ENCODE assay signal across 13 cellular contexts in genomic region chr20:37941332-37941731, GRCh38. TPM values are rescaled to one million over a fixed set of nuclear protein-coding genes. Genes with fewer than 3 reads are reported as not detected.
DNase-seq lines count a peak whose midpoint lies in the region; ATAC-seq, FAIRE-seq and TF ChIP-seq lines count a peak whose summit lies in the region.
"Had no signal": no experiment of that assay in that cellular context is flagged by ENCODE, and none has a peak within 500 bp of the region (broad histone marks: within the 10 kb centered on the region; RNA-seq: fewer than 3 reads in every experiment).

No MANE protein-coding gene starts in this region.

- no peak overlapping the region for H3K27ac Mint-ChIP-seq in chondrocyte (ENCODE audit: unreplicated experiment)
- H3K27ac Mint-ChIP-seq: activated CD4-positive, alpha-beta T cell treated with anti-CD3 and anti-CD28 coated beads for 36 hours; naive thymus-derived CD8-positive, alpha-beta T cell had no signal

- no peaks in the 10 kb centered on the region for H3K27me3 Mint-ChIP-seq in chondrocyte (ENCODE audit: low read depth)
- H3K27me3 Mint-ChIP-seq: activated CD4-positive, alpha-beta T cell treated with anti-CD3 and anti-CD28 coated beads for 36 hours had no signal

- TF ChIP-seq CTCF in GM10266 (IDR thresholded peaks at IDR 0.05; ENCODE audit: control insufficient read depth, insufficient read depth, low read depth, missing control alignments) (peak; percentile 19), chondrocyte (IDR thresholded peaks at IDR 0.05) (peak; percentile 46), omental fat pad (IDR thresholded peaks at IDR 0.05) (no peak)

- DNase-seq in GM10266 (ENCODE audit: extremely low spot score) (no peak), HuH-7 (ENCODE audit: low spot score) (peak; percentile 66), chondrocyte (ENCODE audit: low spot score) (no peak), omental fat pad (ENCODE audit: low spot score) (peak; percentile 4), T-helper 9 cell (no peak), frontal cortex (ENCODE audit: low spot score in 2 of 2) (no peak), NCI-H510A treated with DMSO at 0.1 percent for 48 hours (lab: John Stamatoyannopoulos, UW) (no peak)
- DNase-seq: activated CD4-positive, alpha-beta T cell treated with anti-CD3 and anti-CD28 coated beads for 36 hours; activated effector memory CD4-positive, alpha-beta T cell treated with Interleukin-2 at 50 U/mL for 16 hours; DMS79 treated with DMSO at 0.1 percent for 48 hours; naive thymus-derived CD8-positive, alpha-beta T cell; NCI-H1436 had no signal

- FAIRE-seq in frontal cortex (lab: Jason Lieb, UNC): no peak
- FAIRE-seq: keratinocyte had no signal

- H3K9me3 Mint-ChIP-seq in chondrocyte (ENCODE audit: low read depth): no peaks in the 10 kb centered on the region
- H3K9me3 Mint-ChIP-seq: naive thymus-derived CD8-positive, alpha-beta T cell had no signal

- ATAC-seq in omental fat pad (ENCODE audit: low FRiP score): no peak
- ATAC-seq: activated CD4-positive, alpha-beta T cell treated with anti-CD3 and anti-CD28 coated beads for 36 hours; naive thymus-derived CD8-positive, alpha-beta T cell had no signal

- no peak overlapping the region for H3K4me3 Mint-ChIP-seq in chondrocyte (ENCODE audit: unreplicated experiment)
- H3K4me3 Mint-ChIP-seq: activated CD4-positive, alpha-beta T cell treated with anti-CD3 and anti-CD28 coated beads for 36 hours; naive thymus-derived CD8-positive, alpha-beta T cell had no signal

- H3K36me3 Mint-ChIP-seq in chondrocyte (ENCODE audit: low read depth): peaks cover 2% of the 10 kb centered on the region
- H3K36me3 Mint-ChIP-seq: naive thymus-derived CD8-positive, alpha-beta T cell had no signal

- H3K4me1 Mint-ChIP-seq in chondrocyte (ENCODE audit: low read depth): no peaks in the 10 kb centered on the region
- H3K4me1 Mint-ChIP-seq: activated CD4-positive, alpha-beta T cell treated with anti-CD3 and anti-CD28 coated beads for 36 hours; naive thymus-derived CD8-positive, alpha-beta T cell had no signal

RNA-seq across cellular contexts. Expression of gene VSTM2L, which starts 38.4 kb away (rescaled TPM):
- total RNA-seq in chondrocyte: 6.8 to 24.5 TPM (median 7.3 TPM) in 3 replicates
- under 1 TPM; 0.37 to 0.94 (median 0.62) TPM for total RNA-seq in omental fat pad
- total RNA-seq in frontal cortex: 201 TPM
- total RNA-seq: activated CD4-positive, alpha-beta T cell treated with anti-CD3 and anti-CD28 coated beads for 36 hours; naive thymus-derived CD8-positive, alpha-beta T cell had no signal

Comparison
In these comparisons a context has a peak if more than half of its experiments do, and no peak if none do; other contexts are left out.
1. DNase-seq: peak in HuH-7 (single experiment) and omental fat pad (single experiment); none in GM10266 (single experiment), chondrocyte (single experiment), T-helper 9 cell (single experiment), frontal cortex (0 of 2) and NCI-H510A treated with DMSO at 0.1 percent for 48 hours (single experiment).
2. CTCF ChIP-seq: peak in GM10266 (single experiment) and chondrocyte (single experiment); none in omental fat pad (0 of 3).